In the genomic region with DNA sequence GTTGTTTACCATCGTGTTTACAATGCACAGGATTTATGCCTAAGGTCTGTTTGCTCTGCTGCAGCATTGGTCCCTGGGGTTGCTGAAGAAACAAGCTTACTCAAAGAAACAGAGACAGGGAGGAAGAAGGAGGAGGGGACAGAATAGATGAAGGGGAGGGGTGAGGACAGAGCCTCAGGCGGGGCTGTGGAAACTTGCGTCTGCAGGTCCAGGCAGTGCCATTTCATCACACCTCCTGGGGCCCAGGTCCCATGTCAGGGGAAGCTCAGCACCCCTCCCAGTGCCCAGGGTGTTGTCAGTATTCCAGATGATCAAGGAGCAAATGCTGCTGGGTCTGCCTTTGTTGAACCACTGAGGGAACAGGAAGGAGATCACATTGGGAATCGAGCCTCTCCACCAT, we compare ENCODE assay signal across 8 cellular contexts.
"Had no signal": no experiment of that assay in that cellular context is flagged by ENCODE, and none has a peak within 500 bp of the region (broad histone marks: within the 10 kb centered on the region; RNA-seq: fewer than 3 reads in every experiment).

No MANE protein-coding gene starts in this region.

- H3K4me3 ChIP-seq: GM23248 had no signal

- H3K4me3 Mint-ChIP-seq: H9, HFFc6, IgD-negative memory B cell had no signal

- H3K27ac Mint-ChIP-seq: H9, HFFc6, IgD-negative memory B cell had no signal

- H3K36me3 Mint-ChIP-seq: IgD-negative memory B cell had no signal

- H3K9me3 Mint-ChIP-seq: H9 had no signal

- ATAC-seq: HepG2 had no signal

- H3K4me1 Mint-ChIP-seq: H9, IgD-negative memory B cell had no signal

- H3K27ac ChIP-seq: GM23248, HL-60 had no signal

- H3K9ac ChIP-seq: GM23248 had no signal

- DNase-seq: GM23248, H9, HCEC 1CT, HFFc6, KBM-7 had no signal
